Comparison of ENCODE assay signal across 1 cellular context in genomic region chr17:40499551-40500189, GRCh38.
A peak's percentile ranks its signal among the peaks of the same experiment; 100 is the strongest.
TF ChIP-seq lines count a peak whose summit lies in the region.

No MANE protein-coding gene starts in this region.

TF ChIP-seq in HepG2, 621 proteins besides CTCF, POLR2A, EP300 and RAD21 (continued from another document and continues in another):
- TF ChIP-seq KDM6A (CRISPR knock-in tag; IDR thresholded peaks at IDR 0.05; ENCODE audit: low read depth) (no peak), MED13 (CRISPR knock-in tag; IDR thresholded peaks at IDR 0.05) (peak; percentile 57; the same call in 1 of the 2 replicates), TOPORS (CRISPR knock-in tag; IDR thresholded peaks at IDR 0.05) (no peak), NR2F6 (IDR thresholded peaks at IDR 0.05) (no peak), NR2F6 (CRISPR knock-in tag; IDR thresholded peaks at IDR 0.05) (0 out of 2 replicates have a peak, but pooled peaks have one; percentile 8), ZNF709 (CRISPR knock-in tag; IDR thresholded peaks at IDR 0.05) (no peak), ZNF274 (CRISPR knock-in tag; IDR thresholded peaks at IDR 0.05) (peak; percentile 70; the same call in 1 of the 2 replicates), TCF7 (IDR thresholded peaks at IDR 0.05; ENCODE audit: low read depth) (no peak), ZMAT5 (CRISPR knock-in tag; IDR thresholded peaks at IDR 0.05; ENCODE audit: borderline replicate concordance, low read depth) (no peak), ZNF674 (CRISPR knock-in tag; IDR thresholded peaks at IDR 0.05; ENCODE audit: low read depth) (no peak), GATAD2A (CRISPR knock-in tag; IDR thresholded peaks at IDR 0.05) (peak; percentile 23; the same call in 1 of the 2 replicates), ZBTB3 (CRISPR knock-in tag; IDR thresholded peaks at IDR 0.05; ENCODE audit: borderline replicate concordance, low read depth) (no peak), ZNF235 (CRISPR knock-in tag; IDR thresholded peaks at IDR 0.05; ENCODE audit: borderline replicate concordance) (0 out of 2 replicates have a peak, but pooled peaks have one; percentile 56), PRPF4 (IDR thresholded peaks at IDR 0.05; ENCODE audit: low read depth, low read length, poor library complexity, severe bottlenecking) (no peak), PHF5A (CRISPR knock-in tag; IDR thresholded peaks at IDR 0.05; ENCODE audit: low read depth, unreplicated experiment) (no peak), FIP1L1 (IDR thresholded peaks at IDR 0.05; ENCODE audit: borderline replicate concordance, insufficient read depth, low read depth, low read length) (no peak), KIAA2018 (CRISPR knock-in tag; IDR thresholded peaks at IDR 0.05; ENCODE audit: borderline replicate concordance) (no peak), HCFC1 (IDR thresholded peaks at IDR 0.05; ENCODE audit: low read depth, low read length) (no peak), NRL (CRISPR knock-in tag; IDR thresholded peaks at IDR 0.05; ENCODE audit: borderline replicate concordance) (no peak), ZC3H4 (CRISPR knock-in tag; IDR thresholded peaks at IDR 0.05; ENCODE audit: borderline replicate concordance) (no peak), SNAI1 (CRISPR knock-in tag; IDR thresholded peaks at IDR 0.05; ENCODE audit: borderline replicate concordance) (0 out of 2 replicates have a peak, but pooled peaks have one; percentile 55), EED (CRISPR knock-in tag; IDR thresholded peaks at IDR 0.05) (no peak), RFX3 (CRISPR knock-in tag; IDR thresholded peaks at IDR 0.05) (no peak), ZBTB2 (CRISPR knock-in tag; IDR thresholded peaks at IDR 0.05; ENCODE audit: low read depth) (no peak), ZNF781 (CRISPR knock-in tag; IDR thresholded peaks at IDR 0.05; ENCODE audit: borderline replicate concordance, not compliant biosample characterization) (peak; percentile 54), ZNF530 (CRISPR knock-in tag; IDR thresholded peaks at IDR 0.05; ENCODE audit: low read depth) (no peak), E2F1 (CRISPR knock-in tag; IDR thresholded peaks at IDR 0.05) (no peak), THRA (CRISPR knock-in tag; IDR thresholded peaks at IDR 0.05; ENCODE audit: borderline replicate concordance) (peak; percentile 95; the same call in 1 of the 2 replicates), ZNF263 (CRISPR knock-in tag; IDR thresholded peaks at IDR 0.05) (no peak), ZNF282 (IDR thresholded peaks at IDR 0.05; ENCODE audit: partially characterized antibody) (no peak), ZNF746 (CRISPR knock-in tag; IDR thresholded peaks at IDR 0.05) (no peak), RNF2 (conservative IDR thresholded peaks at IDR 0.05; ENCODE audit: low read depth) (no peak), MAZ (IDR thresholded peaks at IDR 0.05; ENCODE audit: borderline replicate concordance, low read depth, low read length) (0 out of 2 replicates have a peak, but pooled peaks have one; percentile 27), MAZ (CRISPR knock-in tag; IDR thresholded peaks at IDR 0.05; ENCODE audit: low read depth) (no peak), ZNF710 (CRISPR knock-in tag; IDR thresholded peaks at IDR 0.05; ENCODE audit: borderline replicate concordance) (0 out of 2 replicates have a peak, but pooled peaks have one; percentile 16), KDM1A (CRISPR knock-in tag; IDR thresholded peaks at IDR 0.05) (peak; percentile 94; the same call in 1 of the 2 replicates), ZNF512 (CRISPR knock-in tag; IDR thresholded peaks at IDR 0.05) (no peak), ZNF234 (CRISPR knock-in tag; conservative IDR thresholded peaks at IDR 0.05) (no peak), ARNTL (CRISPR knock-in tag; IDR thresholded peaks at IDR 0.05) (no peak), ZNF777 (CRISPR knock-in tag; IDR thresholded peaks at IDR 0.05) (no peak), MLXIP (CRISPR knock-in tag; IDR thresholded peaks at IDR 0.05; ENCODE audit: borderline replicate concordance) (no peak), SRF (IDR thresholded peaks at IDR 0.05; ENCODE audit: low read depth, low read length) (peak; percentile 92)
